ENCODE assay signal across 14 cellular contexts in the genomic region with DNA sequence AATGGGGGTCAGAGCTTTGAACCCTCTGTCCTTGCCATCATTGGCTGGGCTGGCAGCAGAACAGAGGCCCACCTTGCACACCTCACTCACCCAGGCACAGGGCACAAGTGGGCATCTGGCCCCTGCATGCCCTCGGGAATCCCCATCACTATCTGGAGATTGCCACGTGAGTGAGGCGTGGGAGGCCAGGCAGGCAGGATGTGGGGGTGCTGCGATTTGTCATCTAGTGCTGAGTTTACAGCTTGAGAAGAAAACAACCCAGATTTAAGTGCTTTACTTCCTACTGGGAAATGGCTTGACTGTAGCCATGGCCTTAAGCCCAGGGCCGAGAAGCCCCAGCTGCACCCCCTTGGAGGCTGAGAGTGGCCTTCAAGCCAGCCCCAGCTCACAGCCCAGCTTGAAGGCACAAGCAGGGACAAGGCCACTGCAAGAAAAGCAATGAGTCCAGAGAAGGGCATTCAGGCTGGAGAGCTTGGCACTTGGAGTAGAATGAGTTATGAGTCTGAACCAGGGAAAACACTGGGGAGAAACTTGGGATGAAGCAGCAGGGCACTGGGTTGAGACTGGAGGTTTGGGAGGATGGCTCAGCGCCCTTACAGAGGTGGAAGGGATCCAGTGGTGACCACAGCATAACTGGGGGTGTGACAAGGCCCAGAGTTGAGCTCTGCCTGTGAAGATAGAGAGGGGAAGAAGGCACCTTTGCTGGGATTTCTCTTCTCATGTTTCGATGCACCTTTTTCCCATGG.
DNase-seq lines count a peak whose midpoint lies in the region; ATAC-seq, FAIRE-seq and TF ChIP-seq lines count a peak whose summit lies in the region.
"Had no signal": no experiment of that assay in that cellular context is flagged by ENCODE, and none has a peak within 500 bp of the region (broad histone marks: within the 10 kb centered on the region; RNA-seq: fewer than 3 reads in every experiment).

No MANE protein-coding gene starts in this region.

- POLR2A ChIA-PET in AG04450 (lab: Yijun Ruan, JAX): no interaction called here
- POLR2A ChIA-PET in IMR-90 (lab: Charles Lee; ENCODE audit: unreplicated experiment): no interaction called here

- DNase-seq in AG04450 (ENCODE audit: low read depth, low spot score): peak; percentile 13
- DNase-seq in GM18507 (ENCODE audit: extremely low spot score, insufficient read length, low read depth): no peak
- peak; percentile 56 for DNase-seq in IMR-90
- peak; percentile 34 to 77 (median 73) for DNase-seq in right cardiac atrium
- no peak for DNase-seq in NCI-H748 treated with DMSO at 0.1 percent for 48 hours (lab: John Stamatoyannopoulos, UW)
- DNase-seq in progenitor cell of endocrine pancreas (ENCODE audit: low spot score, unreplicated experiment): no peak
- DNase-seq in HuH-7 (ENCODE audit: low spot score): no peak
- DNase-seq in NCI-H82 treated with DMSO at 0.1 percent for 48 hours (lab: John Stamatoyannopoulos, UW; ENCODE audit: unreplicated experiment): no peak
- DNase-seq: activated effector memory CD4-positive, alpha-beta T cell treated with anti-CD3 and anti-CD28 coated beads, Interleukin-2, amount 50 U/mL, for 16 hours; dermis blood vessel endothelial cell; H9; NCI-H1436; stomach had no signal

- TF ChIP-seq CTCF in AG04450 (IDR thresholded peaks at IDR 0.05; ENCODE audit: low read depth, low read length) (no peak), IMR-90 (conservative IDR thresholded peaks at IDR 0.05; ENCODE audit: low read depth, low read length) (no peak), progenitor cell of endocrine pancreas (IDR thresholded peaks at IDR 0.05; ENCODE audit: unreplicated experiment) (no peak)

- H4K20me1 ChIP-seq in IMR-90 (ENCODE audit: insufficient read depth, low read length): no peaks in the 10 kb centered on the region
- H4K20me1 ChIP-seq: BLaER1 had no signal

- peaks cover 6% of the 10 kb centered on the region for H3K27me3 Mint-ChIP-seq in progenitor cell of endocrine pancreas

- no peaks in the 10 kb centered on the region for H3K36me3 Mint-ChIP-seq in progenitor cell of endocrine pancreas (ENCODE audit: insufficient read depth)

- H3K4me3 Mint-ChIP-seq in progenitor cell of endocrine pancreas (ENCODE audit: low read depth): no peak overlapping the region
- H3K4me3 Mint-ChIP-seq: H9 had no signal

- no peak overlapping the region for H3K4me3 ChIP-seq in AG04450 (ENCODE audit: low read depth, low read length)
- H3K4me3 ChIP-seq in IMR-90 (ENCODE audit: insufficient read depth, low read depth, low read length): no peak overlapping the region
- H3K4me3 ChIP-seq in right cardiac atrium (ENCODE audit: low read length): no peak overlapping the region
- H3K4me3 ChIP-seq: BLaER1, stomach had no signal

- peaks cover 4% of the 10 kb centered on the region for H3K9me3 Mint-ChIP-seq in progenitor cell of endocrine pancreas (ENCODE audit: low read depth)

- H3K27ac ChIP-seq in AG04450 (ENCODE audit: low read depth, low read length) (peak overlapping the region; percentile 31), IMR-90 (ENCODE audit: insufficient read depth, low read length) (no peak overlapping the region), right cardiac atrium (ENCODE audit: low read length) (no peak overlapping the region)
- H3K27ac ChIP-seq: BLaER1 had no signal

- H2BK5ac ChIP-seq in IMR-90 (ENCODE audit: low read depth, low read length, poor library complexity, severe bottlenecking): no peak overlapping the region

- H3K23ac ChIP-seq in IMR-90 (ENCODE audit: low read depth, low read length): no peak overlapping the region

- H3K9me3 ChIP-seq in AG04450 (ENCODE audit: control insufficient read depth, insufficient read depth, low read length) (peaks cover under 1% of the 10 kb centered on the region; the same call in 1 of the 2 replicates), IMR-90 (ENCODE audit: control insufficient read depth, insufficient read depth, low read length) (no peaks in the 10 kb centered on the region), right cardiac atrium (ENCODE audit: control insufficient read depth, low read length) (no peaks in the 10 kb centered on the region)

- in situ Hi-C loops in IMR-90 (cut with MboI; ENCODE audit: low sequenced_read_pairs): no loop called here

- no peaks in the 10 kb centered on the region for H3K36me3 ChIP-seq in IMR-90 (ENCODE audit: control insufficient read depth, insufficient read depth, low read length)
- H3K36me3 ChIP-seq: BLaER1, stomach had no signal

- no peak overlapping the region for H3K56ac ChIP-seq in IMR-90 (ENCODE audit: extremely low read depth, insufficient read depth, low read length)

- H3K27ac Mint-ChIP-seq in progenitor cell of endocrine pancreas: no peak overlapping the region
- H3K27ac Mint-ChIP-seq: H9 had no signal

- peak; percentile 21 for FAIRE-seq in GM18507 (lab: Jason Lieb, UNC)

- no peak overlapping the region for H2BK15ac ChIP-seq in IMR-90 (ENCODE audit: low read depth, low read length)

- H2AFZ ChIP-seq in IMR-90 (replicated peaks; ENCODE audit: low read length, poor library complexity): no peak overlapping the region

- H3K4me1 ChIP-seq in IMR-90 (ENCODE audit: control insufficient read depth, insufficient read depth, low read length) (no peaks in the 10 kb centered on the region), right cardiac atrium (ENCODE audit: control insufficient read depth, insufficient read depth, low read length) (peaks cover 9% of the 10 kb centered on the region)
- H3K4me1 ChIP-seq: BLaER1 had no signal

- no peak overlapping the region for H2BK20ac ChIP-seq in IMR-90 (ENCODE audit: low read depth, low read length)

- TF ChIP-seq POLR2A in IMR-90 (IDR thresholded peaks at IDR 0.05; ENCODE audit: low read depth, low read length): no peak

- H3K9me1 ChIP-seq in IMR-90 (ENCODE audit: insufficient read depth, low read length): no peaks in the 10 kb centered on the region

- no peak overlapping the region for H3K18ac ChIP-seq in IMR-90 (ENCODE audit: low read depth, low read length)

- dilution Hi-C loops in IMR-90 (cut with HindIII; ENCODE audit: low sequenced_read_pairs, unreplicated experiment): no loop called here

- H3K14ac ChIP-seq in IMR-90 (replicated peaks; ENCODE audit: low read depth, low read length): no peak overlapping the region

- peaks cover 10% of the 10 kb centered on the region for H3K4me1 Mint-ChIP-seq in progenitor cell of endocrine pancreas (ENCODE audit: low read depth)

- H3K27me3 ChIP-seq in AG04450 (ENCODE audit: control insufficient read depth, insufficient read depth, low read length) (no peaks in the 10 kb centered on the region), IMR-90 (ENCODE audit: control insufficient read depth, insufficient read depth, low read length) (peaks cover 15% of the 10 kb centered on the region), right cardiac atrium (ENCODE audit: control insufficient read depth, insufficient read depth) (no peaks in the 10 kb centered on the region)
- H3K27me3 ChIP-seq: BLaER1, stomach had no signal

- intact Hi-C loops in IMR-90 (cut with micrococcal nuclease) (no loop called here), right cardiac atrium (cut with DNase I) (no loop called here)

- no peak overlapping the region for H2BK120ac ChIP-seq in IMR-90 (ENCODE audit: low read depth, low read length)

- ATAC-seq in IMR-90 (ENCODE audit: low read depth) (peak; percentile 46), right cardiac atrium (peak; percentile 40 to 68)

- TF ChIP-seq RAD21 in IMR-90 (IDR thresholded peaks at IDR 0.05; ENCODE audit: low read length): no peak

- 57% methylated on average over 1 of the region's 7 CpGs; no CpG with 5 or more reads in 1 of the 2 experiments for WGBS in IMR-90 (ENCODE audit: extremely low coverage in 2 of 2, insufficient read length in 1 of 2), 2 experiments
- 38% methylated on average over 7 of the region's 7 CpGs for WGBS in right cardiac atrium

- no peak overlapping the region for H3K4me2 ChIP-seq in IMR-90 (ENCODE audit: low read depth, low read length)
- H3K4me2 ChIP-seq: BLaER1 had no signal

- no peak overlapping the region for H4K91ac ChIP-seq in IMR-90 (ENCODE audit: insufficient read depth, low read depth, low read length)

- CTCF ChIA-PET in AG04450 (lab: Charles Lee) (no interaction called here), IMR-90 (lab: Yijun Ruan, JAX) (no interaction called here)

- H2AK9ac ChIP-seq in IMR-90 (replicated peaks; ENCODE audit: low read depth, low read length, poor library complexity): peak overlapping the region; percentile 1

- H4K8ac ChIP-seq in IMR-90 (ENCODE audit: low read depth in 2 of 2, low read length in 2 of 2): no peak overlapping the region

- no TSS peak for BruUV-seq in IMR-90 (replicated peaks; lab: Mats Ljungman, UMichigan)

- no peak overlapping the region for H3K4ac ChIP-seq in IMR-90 (ENCODE audit: low read depth, low read length)

- H4K5ac ChIP-seq in IMR-90 (ENCODE audit: low read depth, low read length): no peak overlapping the region

- H3K9ac ChIP-seq in IMR-90 (ENCODE audit: low read depth, low read length): no peak overlapping the region
- H3K9ac ChIP-seq: BLaER1 had no signal

- H3K79me1 ChIP-seq in IMR-90 (ENCODE audit: low read depth in 1 of 2, low read length in 2 of 2): no peaks in the 10 kb centered on the region

- no peak overlapping the region for H2AK5ac ChIP-seq in IMR-90 (ENCODE audit: low read depth, low read length)

TF ChIP-seq in IMR-90, 13 proteins besides CTCF, POLR2A, EP300 and RAD21:
- TF ChIP-seq BHLHE40 (IDR thresholded peaks at IDR 0.05; ENCODE audit: low read depth, low read length) (peak; percentile 58), CEBPB (IDR thresholded peaks at IDR 0.05; ENCODE audit: low read depth, low read length) (no peak)

Comparison
In these comparisons a context has a peak if more than half of its experiments do, and no peak if none do; other contexts are left out.
1. DNase-seq: peak in AG04450 (single experiment), IMR-90 (single experiment) and right cardiac atrium (3 of 3); none in GM18507 (single experiment), NCI-H748 treated with DMSO at 0.1 percent for 48 hours (single experiment), progenitor cell of endocrine pancreas (single experiment), HuH-7 (single experiment) and NCI-H82 treated with DMSO at 0.1 percent for 48 hours (single experiment).